Comparison of ENCODE assay signal across 21 cellular contexts in the genomic region with DNA sequence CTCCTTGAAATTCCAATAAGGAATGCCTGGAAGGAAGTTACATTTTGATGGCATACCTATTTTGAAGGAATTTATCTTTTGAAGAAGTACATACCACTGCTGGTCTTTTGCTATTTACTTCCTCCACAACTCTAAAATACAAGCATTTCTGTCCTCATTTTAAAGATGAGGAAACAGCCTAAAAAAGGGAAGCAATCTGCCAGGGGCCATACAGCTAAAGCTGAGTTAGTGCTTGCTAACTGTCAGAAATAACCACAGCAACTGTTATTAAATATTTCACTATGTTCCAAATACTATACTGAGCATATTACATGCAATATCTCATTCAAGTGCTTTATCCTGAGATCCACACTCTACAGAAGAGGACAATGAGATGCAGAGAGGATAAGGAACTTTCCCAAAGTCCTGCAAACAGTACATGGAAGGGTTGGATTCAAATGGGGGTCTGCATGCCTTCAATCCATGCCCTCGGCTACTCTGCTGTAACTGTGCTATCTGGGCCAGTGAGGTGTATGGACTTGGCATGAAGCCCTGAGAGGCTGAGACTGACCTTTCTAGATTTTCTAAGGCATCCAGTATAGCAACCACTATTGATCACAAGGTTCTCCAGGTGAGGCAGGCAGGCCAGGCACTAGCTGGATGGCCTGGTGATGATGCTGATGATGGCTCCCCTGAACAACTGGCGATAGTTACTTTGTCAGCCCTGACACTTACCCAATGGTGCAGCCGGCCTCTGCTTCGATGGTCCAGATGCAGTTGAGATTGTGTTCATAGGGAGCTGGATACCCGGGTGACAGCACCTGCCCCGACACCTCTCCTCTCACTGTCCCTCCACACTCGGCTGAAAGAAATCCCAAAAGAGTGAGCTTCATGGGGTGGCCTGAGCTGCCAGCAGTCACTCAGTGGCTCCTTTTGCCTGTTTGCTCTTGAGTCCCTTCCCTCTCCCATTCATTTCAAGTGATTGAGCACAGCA.
"Had no signal": no experiment of that assay in that cellular context is flagged by ENCODE, and none has a peak within 500 bp of the region (broad histone marks: within the 10 kb centered on the region; RNA-seq: fewer than 3 reads in every experiment).

No MANE protein-coding gene starts in this region.

- ATAC-seq: activated T-cell treated with anti-CD3 and anti-CD28 coated beads, Interleukin-2, amount 50 U/mL, for 4 hours; left colon; naive thymus-derived CD8-positive, alpha-beta T cell; sciatic nerve; stimulated activated memory B cell treated with anti-CD40 and anti-IgM and Interleukin-4, amounts not matched to agents 10 μg/mL and 1 μg/mL and 100 μg/mL, for 72 hours had no signal

- DNase-seq: activated CD4-positive, alpha-beta T cell treated with anti-CD3 and anti-CD28 coated beads, Interleukin-2, amount 10 ng/mL, durations not matched to agents 24 days and 14 days; activated CD4-positive, CD25-positive, alpha-beta regulatory T cell; activated CD8-positive, alpha-beta memory T cell treated with anti-CD3 and anti-CD28 coated beads, Interleukin-2, amount 50 U/mL, for 4 hours; activated effector memory CD4-positive, alpha-beta T cell treated with Interleukin-2 at 50 U/mL for 16 hours; activated naive CD4-positive, alpha-beta T cell treated with anti-CD3 and anti-CD28 coated beads, Interleukin-2, amount 50 U/mL, for 16 hours; activated T-cell treated with anti-CD3 and anti-CD28 coated beads, Interleukin-2, amount 50 U/mL, for 4 hours; foreskin melanocyte; hypothalamus; islet precursor cell; left colon; lower lobe of right lung; naive thymus-derived CD8-positive, alpha-beta T cell; spleen; stimulated activated CD4-positive, alpha-beta T cell treated with anti-CD3 and anti-CD28 coated beads, Interleukin-4, amount 100 ng/mL, for 4 hours; T-helper 2 cell; upper lobe of left lung had no signal

- H3K27ac Mint-ChIP-seq: activated CD4-positive, alpha-beta T cell treated with anti-CD3 and anti-CD28 coated beads, Interleukin-2, amount 10 ng/mL, durations not matched to agents 24 days and 14 days; naive thymus-derived CD8-positive, alpha-beta T cell; stimulated activated memory B cell treated with anti-CD40 and anti-IgM and Interleukin-4, amounts not matched to agents 10 μg/mL and 1 μg/mL and 100 μg/mL, for 72 hours had no signal

- H3K9me3 Mint-ChIP-seq: activated CD4-positive, alpha-beta T cell treated with anti-CD3 and anti-CD28 coated beads, Interleukin-2, amount 10 ng/mL, durations not matched to agents 24 days and 14 days; activated T-cell treated with anti-CD3 and anti-CD28 coated beads, Interleukin-2, amount 50 U/mL, for 4 hours had no signal

- H3K36me3 Mint-ChIP-seq: naive thymus-derived CD8-positive, alpha-beta T cell; stimulated activated memory B cell treated with anti-CD40 and anti-IgM and Interleukin-4, amounts not matched to agents 10 μg/mL and 1 μg/mL and 100 μg/mL, for 72 hours had no signal

- H3K4me1 Mint-ChIP-seq: activated CD4-positive, alpha-beta T cell treated with anti-CD3 and anti-CD28 coated beads, Interleukin-2, amount 10 ng/mL, durations not matched to agents 24 days and 14 days; naive thymus-derived CD8-positive, alpha-beta T cell; stimulated activated memory B cell treated with anti-CD40 and anti-IgM and Interleukin-4, amounts not matched to agents 10 μg/mL and 1 μg/mL and 100 μg/mL, for 72 hours had no signal

- H3K4me3 ChIP-seq: ascending aorta, coronary artery, lower lobe of right lung, spleen, thoracic aorta, upper lobe of left lung had no signal

- H3K4me3 Mint-ChIP-seq: activated CD4-positive, alpha-beta T cell treated with anti-CD3 and anti-CD28 coated beads, Interleukin-2, amount 10 ng/mL, durations not matched to agents 24 days and 14 days; activated T-cell treated with anti-CD3 and anti-CD28 coated beads, Interleukin-2, amount 50 U/mL, for 4 hours; naive thymus-derived CD8-positive, alpha-beta T cell; stimulated activated memory B cell treated with anti-CD40 and anti-IgM and Interleukin-4, amounts not matched to agents 10 μg/mL and 1 μg/mL and 100 μg/mL, for 72 hours had no signal
